31 cellular contexts compared by ENCODE assay signal in genomic region chr2:187462839-187463238, GRCh38.
"Had no signal": no experiment of that assay in that cellular context is flagged by ENCODE, and none has a peak within 500 bp of the region (broad histone marks: within the 10 kb centered on the region; RNA-seq: fewer than 3 reads in every experiment).

No MANE protein-coding gene starts in this region.

- H3K36me3 Mint-ChIP-seq: activated naive CD8-positive, alpha-beta T cell; brain; T-cell had no signal

- H3K4me3 ChIP-seq: SK-N-MC had no signal

- DNase-seq: activated CD4-positive, alpha-beta memory T cell treated with anti-CD3 and anti-CD28 coated beads, Interleukin-2, amount 10 ng/mL, durations not matched to agents 7 days and 5 days; activated CD4-positive, alpha-beta T cell treated with anti-CD3 and anti-CD28 coated beads, Interleukin-2, amount 50 U/mL, for 1 hour; activated CD4-positive, CD25-positive, alpha-beta regulatory T cell; activated gamma-delta T cell; activated naive CD4-positive, alpha-beta T cell treated with anti-CD3 and anti-CD28 coated beads for 36 hours; activated T-cell treated with anti-CD3 and anti-CD28 coated beads for 4 hours; activated T-cell treated with anti-CD3 and anti-CD28 coated beads, Interleukin-2, amount 50 U/mL, for 48 hours; amygdala; Kasumi-1; NCI-H1105 treated with DMSO at 0.1 percent for 48 hours; NCI-H1930; NCI-H2171; NCI-H2227 treated with DMSO at 0.1 percent for 48 hours; NCI-H510A; NCI-H526 treated with DMSO at 0.1 percent for 48 hours; NCI-H82; NK-92 treated with Interleukin-12 subunit alpha and Interleukin-12 subunit beta, amount 100 ng/mL, for 24 hours; OCI-M1; RPMI8226; T-cell; T-helper 2 cell; T1000 had no signal

- ATAC-seq: activated T-helper 17 cell treated with anti-CD3 and anti-CD28 coated beads, Interleukin-2, amount 50 U/mL, for 72 hours; Panc1; Right ventricle myocardium inferior; T-cell had no signal

- H3K4me1 Mint-ChIP-seq: activated CD4-positive, alpha-beta memory T cell treated with anti-CD3 and anti-CD28 coated beads, Interleukin-2, amount 10 ng/mL, durations not matched to agents 7 days and 5 days; activated T-helper 17 cell treated with anti-CD3 and anti-CD28 coated beads, Interleukin-2, amount 50 U/mL, for 72 hours; central memory CD8-positive, alpha-beta T cell; T-cell had no signal

- H3K9me3 Mint-ChIP-seq: activated CD4-positive, alpha-beta memory T cell treated with anti-CD3 and anti-CD28 coated beads, Interleukin-2, amount 10 ng/mL, durations not matched to agents 7 days and 5 days; activated naive CD4-positive, alpha-beta T cell treated with anti-CD3 and anti-CD28 coated beads for 36 hours; activated T-helper 17 cell treated with anti-CD3 and anti-CD28 coated beads, Interleukin-2, amount 50 U/mL, for 72 hours; central memory CD8-positive, alpha-beta T cell; T-cell had no signal

- H3K27me3 Mint-ChIP-seq: activated CD4-positive, alpha-beta memory T cell treated with anti-CD3 and anti-CD28 coated beads, Interleukin-2, amount 10 ng/mL, durations not matched to agents 7 days and 5 days; activated naive CD8-positive, alpha-beta T cell; activated T-helper 17 cell treated with anti-CD3 and anti-CD28 coated beads, Interleukin-2, amount 50 U/mL, for 72 hours; central memory CD8-positive, alpha-beta T cell; T-cell had no signal

- FAIRE-seq: astrocyte had no signal

- H3K4me3 Mint-ChIP-seq: activated CD4-positive, alpha-beta memory T cell treated with anti-CD3 and anti-CD28 coated beads, Interleukin-2, amount 10 ng/mL, durations not matched to agents 7 days and 5 days; activated naive CD4-positive, alpha-beta T cell treated with anti-CD3 and anti-CD28 coated beads for 36 hours; activated naive CD8-positive, alpha-beta T cell; activated T-helper 17 cell treated with anti-CD3 and anti-CD28 coated beads, Interleukin-2, amount 50 U/mL, for 72 hours; brain; central memory CD8-positive, alpha-beta T cell; T-cell had no signal

- H3K27ac Mint-ChIP-seq: activated CD4-positive, alpha-beta memory T cell treated with anti-CD3 and anti-CD28 coated beads, Interleukin-2, amount 10 ng/mL, durations not matched to agents 7 days and 5 days; activated naive CD4-positive, alpha-beta T cell treated with anti-CD3 and anti-CD28 coated beads for 36 hours; activated naive CD8-positive, alpha-beta T cell; activated T-helper 17 cell treated with anti-CD3 and anti-CD28 coated beads, Interleukin-2, amount 50 U/mL, for 72 hours; brain; T-cell had no signal

- H3K27ac ChIP-seq: SK-N-MC, VCaP had no signal
